ENCODE assay signal across 19 cellular contexts in the genomic region with DNA sequence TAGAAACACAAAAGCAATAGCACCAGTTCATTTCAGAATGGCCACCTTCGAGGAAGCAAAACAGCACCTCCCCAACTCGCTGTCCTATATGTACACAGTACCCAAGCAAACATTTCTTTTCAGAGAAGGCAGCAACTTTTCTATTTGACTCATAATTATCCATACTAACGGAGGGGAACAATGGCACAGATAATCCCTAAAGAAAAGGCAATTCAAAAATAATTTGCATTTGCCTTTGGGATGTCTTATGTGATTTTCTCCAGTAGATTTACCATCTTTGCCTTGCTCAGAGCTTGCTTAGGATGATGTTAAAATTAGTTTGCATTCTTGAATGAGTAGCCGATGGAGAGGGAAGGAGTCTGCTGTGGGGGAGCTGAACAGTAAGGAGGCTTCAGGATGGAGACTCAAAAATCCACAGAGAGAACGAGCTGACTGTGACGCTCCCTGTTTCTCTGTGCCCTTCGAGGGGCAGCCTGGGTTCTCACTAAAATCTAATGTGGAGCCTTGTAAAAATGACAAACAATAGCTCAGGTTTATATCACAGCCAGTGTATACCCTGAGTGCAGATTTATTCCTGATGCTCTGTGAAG.
DNase-seq lines count a peak whose midpoint lies in the region; ATAC-seq, FAIRE-seq and TF ChIP-seq lines count a peak whose summit lies in the region.
"Had no signal": no experiment of that assay in that cellular context is flagged by ENCODE, and none has a peak within 500 bp of the region (broad histone marks: within the 10 kb centered on the region; RNA-seq: fewer than 3 reads in every experiment).

No MANE protein-coding gene starts in this region.

- H3K79me2 ChIP-seq in neural progenitor cell (ENCODE audit: low read depth) (no peaks in the 10 kb centered on the region), HepG2 (ENCODE audit: insufficient read depth, low read length) (no peaks in the 10 kb centered on the region)

- no peak for ATAC-seq in HepG2
- ATAC-seq: GM12878, HCT116 had no signal

- H3K27me3 Mint-ChIP-seq in endodermal cell (ENCODE audit: insufficient read depth), result no peaks in the 10 kb centered on the region
- peaks cover 8% of the 10 kb centered on the region for H3K27me3 Mint-ChIP-seq in neural progenitor cell (ENCODE audit: insufficient read depth, low read depth)

- TF ChIP-seq POLR2A in HepG2 (IDR thresholded peaks at IDR 0.05; ENCODE audit: insufficient read depth in 1 of 2, low read depth in 2 of 2, low read length in 2 of 2), result no peak

- H3K4me1 ChIP-seq in A673 (ENCODE audit: insufficient read depth, low read length, poor library complexity, severe bottlenecking) (peaks cover 44% of the 10 kb centered on the region), HUES64 (ENCODE audit: insufficient read depth, low read length) (peaks cover 25% of the 10 kb centered on the region), endodermal cell (ENCODE audit: control insufficient read depth, insufficient read depth, low read length) (no peaks in the 10 kb centered on the region), neural progenitor cell (peaks cover 28% of the 10 kb centered on the region), HepG2 (ENCODE audit: insufficient read depth, low read length) (no peaks in the 10 kb centered on the region)

- DNase-seq in A673 (ENCODE audit: low spot score) (peak; percentile 29), endodermal cell (no peak), neural progenitor cell (ENCODE audit: low spot score) (peak; percentile 7), nucleus accumbens (lab: John Stamatoyannopoulos, UW) (no peak), HepG2 (ENCODE audit: low spot score) (no peak)
- no peak for DNase-seq in activated CD4-positive, alpha-beta T cell treated with anti-CD3 and anti-CD28 coated beads for 4 hours
- DNase-seq: CD4-positive, CD25-positive, alpha-beta regulatory T cell; DND-41; GOT3; Kasumi-1; NCI-H187; NCI-H446 treated with DMSO at 0.1 percent for 48 hours; NCI-H82; T-helper 1 cell had no signal

- H3K4me3 Mint-ChIP-seq in endodermal cell, result no peak overlapping the region
- no peak overlapping the region for H3K4me3 Mint-ChIP-seq in neural progenitor cell
- H3K4me3 Mint-ChIP-seq: CD4-positive, CD25-positive, alpha-beta regulatory T cell had no signal

- CTCF ChIA-PET in A673 (lab: Charles Lee) (no interaction called here), HepG2 (lab: Yijun Ruan, JAX; ENCODE audit: low intra/inter-chr PET ratio, low total read pairs) (no interaction called here)

- peaks cover 10% of the 10 kb centered on the region for H3F3A ChIP-seq in neural progenitor cell (ENCODE audit: low read depth)

- H4K20me1 ChIP-seq in neural progenitor cell (ENCODE audit: low read depth), result no peaks in the 10 kb centered on the region
- H4K20me1 ChIP-seq in HepG2 (ENCODE audit: insufficient read depth, low read length), result no peaks in the 10 kb centered on the region

- TF ChIP-seq CTCF in A673 (conservative IDR thresholded peaks at IDR 0.05; ENCODE audit: low read depth, low read length) (no peak), endodermal cell (conservative IDR thresholded peaks at IDR 0.05) (no peak), neural progenitor cell (IDR thresholded peaks at IDR 0.05) (no peak), HepG2 (CRISPR knock-in tag; IDR thresholded peaks at IDR 0.05) (no peak)

- TF ChIP-seq EP300 in HepG2 (IDR thresholded peaks at IDR 0.05; ENCODE audit: low read depth in 2 of 2, low read length in 2 of 2), result no peak
- no peak for TF ChIP-seq EP300 in HepG2 (CRISPR knock-in tag; IDR thresholded peaks at IDR 0.05; ENCODE audit: borderline replicate concordance)

- H3K27ac ChIP-seq in A673 (ENCODE audit: low read depth, low read length, poor library complexity, severe bottlenecking) (no peak overlapping the region), HUES64 (ENCODE audit: low read depth, low read length) (0 out of 2 replicates have a peak overlapping the region, but pooled peaks have one; percentile 5), endodermal cell (ENCODE audit: low read depth, low read length) (peak overlapping the region; percentile 36), neural progenitor cell (peak overlapping the region; percentile 67), HepG2 (ENCODE audit: extremely low read length, insufficient read depth, low read length) (no peak overlapping the region)
- H3K27ac ChIP-seq: SJSA1 had no signal

- H3K9ac ChIP-seq in HUES64 (ENCODE audit: low read depth, low read length) (no peak overlapping the region), endodermal cell (ENCODE audit: extremely low read depth, low read length, poor library complexity, severe bottlenecking) (no peak overlapping the region), neural progenitor cell (no peak overlapping the region), HepG2 (ENCODE audit: insufficient read depth, low read depth, low read length) (no peak overlapping the region)

- no TSS peak for BruUV-seq in A673 (replicated peaks; lab: Mats Ljungman, UMichigan)
- BruUV-seq in HepG2 (replicated peaks; lab: Mats Ljungman, UMichigan), result no TSS peak

- H3K27me3 ChIP-seq in A673 (replicated peaks; ENCODE audit: insufficient read depth, low read depth, low read length, poor library complexity), result no peaks in the 10 kb centered on the region
- no peaks in the 10 kb centered on the region for H3K27me3 ChIP-seq in HUES64 (ENCODE audit: insufficient read depth, low read length)
- H3K27me3 ChIP-seq in endodermal cell (ENCODE audit: control insufficient read depth, insufficient read depth, low read length, poor library complexity, severe bottlenecking), result no peaks in the 10 kb centered on the region
- no peaks in the 10 kb centered on the region for H3K27me3 ChIP-seq in neural progenitor cell
- H3K27me3 ChIP-seq in HepG2 (ENCODE audit: control insufficient read depth in 1 of 2, insufficient read depth in 2 of 2, low read length in 2 of 2), result peaks cover 0 to 3% of the 10 kb centered on the region in 2 experiments; a peak in 1 of 5 replicates
- H3K27me3 ChIP-seq: SJSA1 had no signal

- intact Hi-C loops in A673 (cut with micrococcal nuclease; ENCODE audit: unreplicated experiment) (no loop called here), HepG2 (cut with micrococcal nuclease; ENCODE audit: unreplicated experiment) (no loop called here)

- POLR2A ChIA-PET in A673 (lab: Charles Lee; ENCODE audit: low non-redundant PET) (no interaction called here), HepG2 (lab: Yijun Ruan, JAX) (no interaction called here)

- H3K9me3 ChIP-seq in A673 (ENCODE audit: low read depth, low read length, poor library complexity, severe bottlenecking) (no peaks in the 10 kb centered on the region), HUES64 (ENCODE audit: insufficient read depth, low read depth, low read length) (no peaks in the 10 kb centered on the region), endodermal cell (ENCODE audit: control insufficient read depth, low read length) (no peaks in the 10 kb centered on the region), neural progenitor cell (ENCODE audit: low read depth) (no peaks in the 10 kb centered on the region), HepG2 (ENCODE audit: low read length) (no peaks in the 10 kb centered on the region)
- H3K9me3 ChIP-seq: SJSA1 had no signal

- no peak for FAIRE-seq in HepG2 (lab: Jason Lieb, UNC)
- FAIRE-seq: GM12878, RCC 7860 had no signal

- H3K4me2 ChIP-seq in neural progenitor cell, result peak overlapping the region; percentile 57
- H3K4me2 ChIP-seq in HepG2 (ENCODE audit: low read depth, low read length), result no peak overlapping the region

- WGBS in HUES64, result 69% methylated on average over 7 of the region's 7 CpGs
- 82 to 83% methylated on average over 7 of the region's 7 CpGs for WGBS in endodermal cell (ENCODE audit: insufficient coverage in 1 of 2, insufficient read length in 1 of 2), 2 experiments
- WGBS in HepG2 (ENCODE audit: low lambda C conversion rate), result 2% methylated on average over 7 of the region's 7 CpGs

- in situ Hi-C loops in HepG2 (cut with HindIII; ENCODE audit: extremely low pct_ligation_motif_present, low pct_unique_long_range_greater_than_20kb), result no loop called here

- H3K27ac Mint-ChIP-seq in endodermal cell (no peak overlapping the region), neural progenitor cell (peak overlapping the region; percentile 72)
- H3K27ac Mint-ChIP-seq: CD4-positive, CD25-positive, alpha-beta regulatory T cell had no signal

- H3K4me1 Mint-ChIP-seq in endodermal cell (peaks cover 12% of the 10 kb centered on the region), neural progenitor cell (peaks cover 16% of the 10 kb centered on the region)

- H3K4me3 ChIP-seq in A673 (ENCODE audit: low read depth, low read length, poor library complexity, severe bottlenecking) (no peak overlapping the region), HUES64 (ENCODE audit: low read length) (no peak overlapping the region), endodermal cell (ENCODE audit: low read length) (no peak overlapping the region), neural progenitor cell (no peak overlapping the region), HepG2 (replicated peaks in 1 of 3; ENCODE audit: insufficient read depth in 1 of 3, low read depth in 2 of 3, low read length in 3 of 3) (no peak overlapping the region)
- H3K4me3 ChIP-seq: GM12878, SJSA1 had no signal

- H3K36me3 ChIP-seq in A673 (ENCODE audit: insufficient read depth, low read length, poor library complexity, severe bottlenecking) (no peaks in the 10 kb centered on the region), HUES64 (ENCODE audit: insufficient read depth, low read length) (no peaks in the 10 kb centered on the region), endodermal cell (ENCODE audit: control insufficient read depth, insufficient read depth, low read length) (no peaks in the 10 kb centered on the region), neural progenitor cell (no peaks in the 10 kb centered on the region), HepG2 (replicated peaks in 1 of 2; ENCODE audit: control insufficient read depth in 1 of 2, insufficient read depth in 2 of 2, low read length in 2 of 2) (no peaks in the 10 kb centered on the region)
- H3K36me3 ChIP-seq: SJSA1 had no signal

- peaks cover 2% of the 10 kb centered on the region for H3K9me3 Mint-ChIP-seq in endodermal cell
- H3K9me3 Mint-ChIP-seq in neural progenitor cell, result peaks cover 4% of the 10 kb centered on the region

- H2AFZ ChIP-seq in neural progenitor cell (replicated peaks) (peak overlapping the region; percentile 94), HepG2 (ENCODE audit: low read length) (no peak overlapping the region)

- H3K36me3 Mint-ChIP-seq in endodermal cell (ENCODE audit: low read depth), result no peaks in the 10 kb centered on the region
- no peaks in the 10 kb centered on the region for H3K36me3 Mint-ChIP-seq in neural progenitor cell
- H3K36me3 Mint-ChIP-seq: CD4-positive, CD25-positive, alpha-beta regulatory T cell had no signal

- TF ChIP-seq RAD21 in HepG2 (CRISPR knock-in tag; IDR thresholded peaks at IDR 0.05), result no peak

TF ChIP-seq in HepG2, 621 proteins besides CTCF, POLR2A, EP300 and RAD21 (continues in another document):
- no peak for TF ChIP-seq JUN (CRISPR knock-in tag; IDR thresholded peaks at IDR 0.05)
- TF ChIP-seq, protein P1, sequence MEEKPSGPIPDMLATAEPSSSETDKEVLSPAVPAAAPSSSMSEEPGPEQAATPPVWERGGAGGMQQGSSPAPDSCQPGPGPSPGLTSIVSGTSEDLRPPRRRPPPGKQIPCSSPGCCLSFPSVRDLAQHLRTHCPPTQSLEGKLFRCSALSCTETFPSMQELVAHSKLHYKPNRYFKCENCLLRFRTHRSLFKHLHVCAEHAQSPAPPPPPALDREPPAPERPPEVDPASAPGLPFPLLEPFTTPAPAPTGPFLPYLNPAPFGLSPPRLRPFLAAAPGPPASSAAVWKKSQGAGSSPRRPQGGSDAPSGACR (CRISPR knock-in tag; IDR thresholded peaks at IDR 0.05), result no peak

Comparison
In these comparisons a context has a peak if more than half of its experiments do, and no peak if none do; other contexts are left out.
1. DNase-seq: peak in A673 (single experiment) and neural progenitor cell (single experiment); none in endodermal cell (single experiment), activated CD4-positive, alpha-beta T cell treated with anti-CD3 and anti-CD28 coated beads for 4 hours (0 of 2), nucleus accumbens (0 of 56) and HepG2 (single experiment).
2. H3K27ac ChIP-seq: peak in HUES64 (single experiment), endodermal cell (single experiment) and neural progenitor cell (single experiment); none in A673 (single experiment) and HepG2 (single experiment).